1 cellular context compared by ENCODE assay signal in the genomic region with DNA sequence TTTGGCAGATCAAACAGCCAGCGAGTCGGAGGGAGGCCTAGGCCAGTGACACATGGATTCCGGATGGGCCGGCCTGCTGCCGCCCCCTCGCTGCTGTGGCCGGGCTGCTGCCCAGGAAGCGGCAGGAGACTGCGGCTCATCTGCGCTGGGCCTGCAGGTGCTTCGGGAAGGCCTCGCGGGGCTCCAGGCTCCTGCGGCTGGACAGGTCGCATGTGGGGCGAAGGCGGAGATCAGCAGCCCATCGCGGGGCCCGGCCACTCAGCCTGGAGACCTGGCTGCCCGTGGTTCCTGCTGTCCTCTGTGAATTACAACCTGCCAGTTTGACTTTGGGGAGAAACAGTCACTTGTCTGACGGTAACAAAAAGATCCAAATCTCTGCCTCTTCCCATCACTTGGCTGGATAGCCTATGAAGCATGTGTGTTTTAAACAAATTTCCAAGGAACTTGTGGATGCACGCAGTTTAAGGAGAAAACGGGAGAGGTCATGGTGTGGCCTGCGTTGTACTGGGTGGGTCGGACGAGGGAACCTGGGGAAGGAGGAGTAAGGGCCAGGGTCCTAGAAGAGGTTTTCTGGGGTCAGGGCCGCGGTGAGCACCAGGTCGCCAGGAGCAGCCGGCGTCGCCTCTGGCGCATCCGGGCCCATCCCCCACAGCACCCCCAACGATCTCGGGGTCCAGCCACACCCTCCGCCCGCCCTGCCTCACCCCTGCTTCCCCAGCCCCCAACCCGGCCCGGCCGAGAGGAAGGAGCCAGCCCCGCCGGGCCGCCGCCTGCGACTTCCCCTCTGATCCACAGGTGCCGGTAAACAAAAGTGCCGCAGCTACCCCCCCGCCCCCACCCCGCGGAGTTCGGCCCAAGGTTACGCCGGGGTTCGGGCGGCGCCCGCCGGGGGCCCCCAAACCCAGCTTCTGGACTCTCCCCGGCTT.
TF ChIP-seq lines count a peak whose summit lies in the region.

No MANE protein-coding gene starts in this region.

TF ChIP-seq in neural cell, 6 proteins besides CTCF, POLR2A, EP300 and RAD21 (continued from another document):
- TF ChIP-seq, protein P1, sequence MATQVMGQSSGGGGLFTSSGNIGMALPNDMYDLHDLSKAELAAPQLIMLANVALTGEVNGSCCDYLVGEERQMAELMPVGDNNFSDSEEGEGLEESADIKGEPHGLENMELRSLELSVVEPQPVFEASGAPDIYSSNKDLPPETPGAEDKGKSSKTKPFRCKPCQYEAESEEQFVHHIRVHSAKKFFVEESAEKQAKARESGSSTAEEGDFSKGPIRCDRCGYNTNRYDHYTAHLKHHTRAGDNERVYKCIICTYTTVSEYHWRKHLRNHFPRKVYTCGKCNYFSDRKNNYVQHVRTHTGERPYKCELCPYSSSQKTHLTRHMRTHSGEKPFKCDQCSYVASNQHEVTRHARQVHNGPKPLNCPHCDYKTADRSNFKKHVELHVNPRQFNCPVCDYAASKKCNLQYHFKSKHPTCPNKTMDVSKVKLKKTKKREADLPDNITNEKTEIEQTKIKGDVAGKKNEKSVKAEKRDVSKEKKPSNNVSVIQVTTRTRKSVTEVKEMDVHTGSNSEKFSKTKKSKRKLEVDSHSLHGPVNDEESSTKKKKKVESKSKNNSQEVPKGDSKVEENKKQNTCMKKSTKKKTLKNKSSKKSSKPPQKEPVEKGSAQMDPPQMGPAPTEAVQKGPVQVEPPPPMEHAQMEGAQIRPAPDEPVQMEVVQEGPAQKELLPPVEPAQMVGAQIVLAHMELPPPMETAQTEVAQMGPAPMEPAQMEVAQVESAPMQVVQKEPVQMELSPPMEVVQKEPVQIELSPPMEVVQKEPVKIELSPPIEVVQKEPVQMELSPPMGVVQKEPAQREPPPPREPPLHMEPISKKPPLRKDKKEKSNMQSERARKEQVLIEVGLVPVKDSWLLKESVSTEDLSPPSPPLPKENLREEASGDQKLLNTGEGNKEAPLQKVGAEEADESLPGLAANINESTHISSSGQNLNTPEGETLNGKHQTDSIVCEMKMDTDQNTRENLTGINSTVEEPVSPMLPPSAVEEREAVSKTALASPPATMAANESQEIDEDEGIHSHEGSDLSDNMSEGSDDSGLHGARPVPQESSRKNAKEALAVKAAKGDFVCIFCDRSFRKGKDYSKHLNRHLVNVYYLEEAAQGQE (IDR thresholded peaks at IDR 0.05; ENCODE audit: borderline replicate concordance): no peak
- no peak for TF ChIP-seq MXI1 (conservative IDR thresholded peaks at IDR 0.05; ENCODE audit: poor library complexity, severe bottlenecking)
- TF ChIP-seq EZH2 (IDR thresholded peaks at IDR 0.05; ENCODE audit: borderline replicate concordance, insufficient read depth, low read length, poor library complexity, severe bottlenecking): no peak
- TF ChIP-seq TAF1 (IDR thresholded peaks at IDR 0.05; ENCODE audit: low read depth): no peak
- TF ChIP-seq SMC3 (conservative IDR thresholded peaks at IDR 0.05; ENCODE audit: poor library complexity): no peak
